Comparison of ENCODE assay signal across 23 cellular contexts in genomic region chr11:124884869-124885479, GRCh38. TPM values are rescaled to one million over a fixed set of nuclear protein-coding genes. Genes with fewer than 3 reads are reported as not detected.
"Had no signal": no experiment of that assay in that cellular context is flagged by ENCODE, and none has a peak within 500 bp of the region (broad histone marks: within the 10 kb centered on the region; RNA-seq: fewer than 3 reads in every experiment).

No MANE protein-coding gene starts in this region.

- H3K4me1 ChIP-seq: colonic mucosa, neural progenitor cell, prostate gland, uterus had no signal

- H3K9me3 ChIP-seq: colonic mucosa, heart left ventricle, prostate gland, stomach, transverse colon, uterus had no signal

- H3K4me2 ChIP-seq: neural progenitor cell had no signal

- H3K4me3 ChIP-seq: colonic mucosa, heart left ventricle, neural progenitor cell, prostate gland, skin epidermis, stomach, transverse colon, uterus had no signal

- DNase-seq: activated CD4-positive, alpha-beta T cell treated with anti-CD3 and anti-CD28 coated beads for 1 hour; activated CD4-positive, alpha-beta T cell treated with anti-CD3 and anti-CD28 coated beads, Interleukin-2, amount 50 U/mL, for 1 hour; activated CD8-positive, alpha-beta T cell treated with anti-CD3 and anti-CD28 coated beads, Interleukin-2, amount 10 ng/mL, durations not matched to agents 7 days and 5 days; activated naive CD4-positive, alpha-beta T cell; colonic mucosa; stomach; transverse colon; uterus had no signal

- H2AFZ ChIP-seq: neural progenitor cell had no signal

- H3K27me3 ChIP-seq: colonic mucosa, heart left ventricle, uterus had no signal

- FAIRE-seq: astrocyte, keratinocyte had no signal

- H3K36me3 ChIP-seq: colonic mucosa, neural progenitor cell, prostate gland, stomach, transverse colon, uterus had no signal

- H3K27ac ChIP-seq: colonic mucosa, heart left ventricle, neural progenitor cell, prostate gland, skin epidermis, stomach, transverse colon, VCaP had no signal

- ATAC-seq: activated CD8-positive, alpha-beta T cell treated with anti-CD3 and anti-CD28 coated beads, Interleukin-2, amount 10 ng/mL, durations not matched to agents 7 days and 5 days; heart left ventricle; naive thymus-derived CD8-positive, alpha-beta T cell; stimulated activated memory B cell treated with anti-CD40 and anti-IgM and Interleukin-4, amounts not matched to agents 10 μg/mL and 1 μg/mL and 100 μg/mL, for 72 hours had no signal

- H3K9ac ChIP-seq: neural progenitor cell had no signal

RNA-seq across cellular contexts. Expression of gene ROBO4, which starts 12.7 kb away (rescaled TPM):
- total RNA-seq: mesothelial cell of epicardium; naive thymus-derived CD8-positive, alpha-beta T cell had no signal

RNA-seq across cellular contexts. Expression of gene HEPN1, which starts 34.1 kb away (rescaled TPM):
- total RNA-seq: activated CD8-positive, alpha-beta T cell treated with anti-CD3 and anti-CD28 coated beads, Interleukin-2, amount 10 ng/mL, durations not matched to agents 7 days and 5 days; astrocyte; colonic mucosa; epithelial cell of proximal tubule; fibroblast of villous mesenchyme; heart left ventricle; mesothelial cell of epicardium; naive thymus-derived CD8-positive, alpha-beta T cell; osteocyte; prostate gland; stomach; T-helper 2 cell treated with Interferon-gamma antibody and Interleukin-4, amounts not matched to agents 100 ng/mL and 5 ng/mL, for 36 hours; temporal lobe; transverse colon; uterus had no signal
- polyA plus RNA-seq: heart left ventricle; keratinocyte; naive thymus-derived CD8-positive, alpha-beta T cell; stomach had no signal

RNA-seq across cellular contexts. Expression of gene HEPACAM, which starts 50.9 kb away (rescaled TPM):
- total RNA-seq: activated CD8-positive, alpha-beta T cell treated with anti-CD3 and anti-CD28 coated beads, Interleukin-2, amount 10 ng/mL, durations not matched to agents 7 days and 5 days; astrocyte; mesothelial cell of epicardium; naive thymus-derived CD8-positive, alpha-beta T cell; osteocyte; stomach; T-helper 2 cell treated with Interferon-gamma antibody and Interleukin-4, amounts not matched to agents 100 ng/mL and 5 ng/mL, for 36 hours; uterus had no signal
- polyA plus RNA-seq: keratinocyte; naive thymus-derived CD8-positive, alpha-beta T cell had no signal
